ENCODE assay signal across 7 cellular contexts in the genomic region with DNA sequence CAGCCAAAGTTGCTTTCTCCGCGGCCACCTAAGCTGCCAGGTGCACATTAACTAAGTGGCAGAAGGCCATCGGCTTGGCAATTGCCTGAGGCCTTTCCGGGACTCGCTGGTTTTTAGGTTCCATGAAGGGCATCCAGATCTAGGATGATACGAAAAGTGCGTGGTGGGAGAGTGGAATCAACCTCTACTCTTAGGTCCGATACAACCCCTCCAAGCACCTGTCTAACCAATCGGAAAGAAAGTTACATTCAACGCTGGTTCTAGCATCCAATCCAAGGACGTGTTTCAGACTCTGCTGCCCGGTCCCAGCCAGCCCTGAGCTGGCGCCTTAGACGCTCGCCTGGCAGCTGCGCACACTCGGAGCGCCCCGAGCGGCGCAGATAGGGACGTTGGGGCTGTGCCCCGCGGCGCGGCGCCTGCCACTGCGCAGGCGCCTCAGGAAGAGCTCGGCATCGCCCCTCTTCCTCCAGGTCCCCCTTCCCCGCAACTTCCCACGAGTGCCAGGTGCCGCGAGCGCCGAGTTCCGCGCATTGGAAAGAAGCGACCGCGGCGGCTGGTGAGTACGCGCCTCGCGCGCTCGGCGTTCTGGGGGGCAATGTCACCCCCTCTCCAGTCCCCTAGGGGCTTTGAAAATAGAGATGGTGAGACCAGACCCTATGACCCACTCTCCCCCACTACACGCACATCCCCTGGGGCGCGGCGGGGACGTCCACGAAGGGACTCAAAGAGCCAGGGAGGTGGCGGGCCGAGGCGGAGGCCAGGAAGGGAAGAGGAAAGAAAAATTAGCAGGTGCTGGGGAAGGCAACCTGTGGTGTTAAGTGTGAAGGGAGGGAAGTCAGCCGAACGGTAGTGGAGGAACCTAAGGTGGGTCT. TPM values are rescaled to one million over a fixed set of nuclear protein-coding genes. Genes with fewer than 3 reads are reported as not detected.
A peak's percentile ranks its signal among the peaks of the same experiment; 100 is the strongest.
DNase-seq lines count a peak whose midpoint lies in the region; ATAC-seq and TF ChIP-seq lines count a peak whose summit lies in the region.

A gene with protein sequence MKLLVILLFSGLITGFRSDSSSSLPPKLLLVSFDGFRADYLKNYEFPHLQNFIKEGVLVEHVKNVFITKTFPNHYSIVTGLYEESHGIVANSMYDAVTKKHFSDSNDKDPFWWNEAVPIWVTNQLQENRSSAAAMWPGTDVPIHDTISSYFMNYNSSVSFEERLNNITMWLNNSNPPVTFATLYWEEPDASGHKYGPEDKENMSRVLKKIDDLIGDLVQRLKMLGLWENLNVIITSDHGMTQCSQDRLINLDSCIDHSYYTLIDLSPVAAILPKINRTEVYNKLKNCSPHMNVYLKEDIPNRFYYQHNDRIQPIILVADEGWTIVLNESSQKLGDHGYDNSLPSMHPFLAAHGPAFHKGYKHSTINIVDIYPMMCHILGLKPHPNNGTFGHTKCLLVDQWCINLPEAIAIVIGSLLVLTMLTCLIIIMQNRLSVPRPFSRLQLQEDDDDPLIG (plus strand): TSS at position 356 of the 872 bp plus-strand sequence. CDS start 9,595 bp downstream, outside the sequence.

- peaks cover 11% of the 10 kb centered on the region; the same call in 1 of the 2 replicates for H3K4me1 Mint-ChIP-seq in WTC11

- WGBS in spleen, 5 donors = 0 to 2% (median 0%) methylated on average over 37 to 61 of the region's 61 CpGs

- H3K9me3 Mint-ChIP-seq in WTC11 = no peaks in the 10 kb centered on the region

- H3K4me3 Mint-ChIP-seq in WTC11 = peak within 1 kb of the TSS; percentile 88

- peak within 1 kb of the TSS; percentile 52 to 84 (median 71) for H3K4me3 ChIP-seq in spleen

- POLR2A ChIA-PET in WTC11 (lab: Charles Lee) = interaction anchor here (0.5 to 1.0 kb wide), 5 partner anchors 8 to 526 kb away, joined by 3 to 5 read pairs (median 4); partner anchors contain the start of gene ENPP5

- H3K27ac ChIP-seq in caudate nucleus (ENCODE audit: low read depth, low read length) (peak within 1 kb of the TSS; percentile 72), spleen (peak within 1 kb of the TSS; percentile 80 to 91 (median 86))

- peak in 1 of 3 donors; percentile 22 for TF ChIP-seq POLR2A in spleen (IDR thresholded peaks at IDR 0.05)

- H3K36me3 ChIP-seq in spleen = no peaks in the 10 kb centered on the region

- peaks cover 35% of the 10 kb centered on the region for H3K27me3 Mint-ChIP-seq in WTC11 (ENCODE audit: low read depth)

- H3K27ac Mint-ChIP-seq in WTC11 = 0 out of 2 replicates have a peak within 1 kb of the TSS, but pooled peaks have one; percentile 38

- ATAC-seq in GM18508 (IDR thresholded peaks at IDR 0.05; ENCODE audit: insufficient read depth, unreplicated experiment) = peak; percentile 90
- ATAC-seq in HG03025 (IDR thresholded peaks at IDR 0.05; ENCODE audit: low FRiP score, unreplicated experiment) = peak; percentile 96
- ATAC-seq in WTC11 = peak; percentile 100

- CTCF ChIA-PET in WTC11 (lab: Charles Lee) = interaction anchor here (0.6 to 1.8 kb wide), 8 partner anchors 10 to 199 kb away, joined by 3 to 7 read pairs (median 4); no protein-coding TSS in a partner anchor

- H3K4me1 ChIP-seq in spleen = peaks cover 20 to 64% (median 48%) of the 10 kb centered on the region in 6 donors

- TF ChIP-seq CTCF in WTC11 (IDR thresholded peaks at IDR 0.05) = no peak
- peak in 5 of 11 experiments; percentile 14 to 48 (median 35) for TF ChIP-seq CTCF in spleen (IDR thresholded peaks at IDR 0.05 in 8 of 11, conservative IDR thresholded peaks at IDR 0.05 in 3 of 11)

- H3K9me3 ChIP-seq in spleen = no peaks in the 10 kb centered on the region

- DNase-seq in NCI-H2107 treated with DMSO at 0.1 percent for 48 hours (lab: John Stamatoyannopoulos, UW; ENCODE audit: unreplicated experiment) (peak; percentile 94), WTC11 (ENCODE audit: low spot score) (peak; percentile 85), caudate nucleus (lab: John Stamatoyannopoulos, UW) (peak; percentile 46 to 97 (median 89)), iris pigment epithelial cell (ENCODE audit: low read depth) (peak; percentile 70), spleen (peak; percentile 97)

- H3K27me3 ChIP-seq in spleen (replicated peaks in 1 of 7) = no peaks in the 10 kb centered on the region

- intact Hi-C loops in spleen (cut with DNase I; ENCODE audit: low total_unique reads) = no loop called here

- H3K36me3 Mint-ChIP-seq in WTC11 = no peaks in the 10 kb centered on the region

TF ChIP-seq in WTC11, 78 proteins besides CTCF, POLR2A, EP300 and RAD21 (continues in another document):
- TF ChIP-seq, protein P1, sequence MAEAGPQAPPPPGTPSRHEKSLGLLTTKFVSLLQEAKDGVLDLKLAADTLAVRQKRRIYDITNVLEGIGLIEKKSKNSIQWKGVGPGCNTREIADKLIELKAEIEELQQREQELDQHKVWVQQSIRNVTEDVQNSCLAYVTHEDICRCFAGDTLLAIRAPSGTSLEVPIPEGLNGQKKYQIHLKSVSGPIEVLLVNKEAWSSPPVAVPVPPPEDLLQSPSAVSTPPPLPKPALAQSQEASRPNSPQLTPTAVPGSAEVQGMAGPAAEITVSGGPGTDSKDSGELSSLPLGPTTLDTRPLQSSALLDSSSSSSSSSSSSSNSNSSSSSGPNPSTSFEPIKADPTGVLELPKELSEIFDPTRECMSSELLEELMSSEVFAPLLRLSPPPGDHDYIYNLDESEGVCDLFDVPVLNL (CRISPR knock-in tag; IDR thresholded peaks at IDR 0.05; ENCODE audit: borderline replicate concordance, low read depth) = no peak
- TF ChIP-seq SP1 (CRISPR knock-in tag; conservative IDR thresholded peaks at IDR 0.05) = peak; percentile 58
- TF ChIP-seq PRRX2 (CRISPR knock-in tag; IDR thresholded peaks at IDR 0.05) = no peak
- TF ChIP-seq NFYB (CRISPR knock-in tag; conservative IDR thresholded peaks at IDR 0.05; ENCODE audit: low read depth) = peak; percentile 82
- no peak for TF ChIP-seq SOX15 (CRISPR knock-in tag; IDR thresholded peaks at IDR 0.05)
- TF ChIP-seq ETV6 (CRISPR knock-in tag; IDR thresholded peaks at IDR 0.05) = no peak
- TF ChIP-seq, protein P2, sequence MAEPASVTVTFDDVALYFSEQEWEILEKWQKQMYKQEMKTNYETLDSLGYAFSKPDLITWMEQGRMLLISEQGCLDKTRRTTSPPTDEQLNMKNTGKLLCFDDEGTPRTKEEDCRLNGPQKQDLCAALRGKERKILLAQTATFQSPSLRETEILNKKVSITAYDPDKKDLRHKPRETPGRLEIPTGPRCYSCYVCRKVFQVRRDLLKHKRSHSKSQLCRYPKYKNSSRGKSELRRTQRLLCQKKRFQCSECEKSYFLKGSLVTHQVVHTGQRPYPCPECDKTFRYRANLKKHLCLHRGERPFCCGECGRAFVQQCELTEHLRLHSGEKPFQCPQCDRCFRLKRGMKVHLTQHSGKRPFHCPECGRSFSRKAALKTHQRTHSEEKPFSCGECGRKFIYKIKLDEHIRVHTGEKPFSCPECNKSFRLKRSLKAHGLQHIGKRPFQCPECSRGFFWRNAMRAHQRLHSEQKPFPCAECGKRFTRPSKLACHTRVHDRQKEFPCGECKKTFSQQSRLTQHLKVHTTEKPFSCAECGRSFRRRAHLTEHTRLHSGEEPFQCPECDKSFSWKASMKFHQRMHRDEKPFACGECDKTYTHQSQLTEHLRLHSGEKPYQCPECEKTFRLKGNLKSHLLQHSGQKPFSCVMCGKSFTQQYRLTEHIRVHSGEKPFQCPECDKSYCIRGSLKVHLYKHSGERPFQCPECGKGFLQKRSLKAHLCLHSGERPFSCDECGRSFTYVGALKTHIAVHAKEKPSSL (CRISPR knock-in tag; conservative IDR thresholded peaks at IDR 0.05) = no peak
- TF ChIP-seq HMGA2 (CRISPR knock-in tag; IDR thresholded peaks at IDR 0.05) = no peak
- TF ChIP-seq ZNF317 (CRISPR knock-in tag; IDR thresholded peaks at IDR 0.05; ENCODE audit: borderline replicate concordance, low read depth) = no peak
- TF ChIP-seq ZNF219 (CRISPR knock-in tag; IDR thresholded peaks at IDR 0.05; ENCODE audit: borderline replicate concordance) = no peak
- TF ChIP-seq FOXJ3 (CRISPR knock-in tag; IDR thresholded peaks at IDR 0.05; ENCODE audit: borderline replicate concordance) = no peak
- no peak for TF ChIP-seq JAZF1 (CRISPR knock-in tag; IDR thresholded peaks at IDR 0.05)
- TF ChIP-seq ZBTB43 (CRISPR knock-in tag; IDR thresholded peaks at IDR 0.05) = peak; percentile 52; the same call in 1 of the 2 replicates
- TF ChIP-seq ESRRA (CRISPR knock-in tag; IDR thresholded peaks at IDR 0.05; ENCODE audit: borderline replicate concordance) = no peak
- TF ChIP-seq SMAD4 (CRISPR knock-in tag; IDR thresholded peaks at IDR 0.05) = no peak
- TF ChIP-seq, protein P3, sequence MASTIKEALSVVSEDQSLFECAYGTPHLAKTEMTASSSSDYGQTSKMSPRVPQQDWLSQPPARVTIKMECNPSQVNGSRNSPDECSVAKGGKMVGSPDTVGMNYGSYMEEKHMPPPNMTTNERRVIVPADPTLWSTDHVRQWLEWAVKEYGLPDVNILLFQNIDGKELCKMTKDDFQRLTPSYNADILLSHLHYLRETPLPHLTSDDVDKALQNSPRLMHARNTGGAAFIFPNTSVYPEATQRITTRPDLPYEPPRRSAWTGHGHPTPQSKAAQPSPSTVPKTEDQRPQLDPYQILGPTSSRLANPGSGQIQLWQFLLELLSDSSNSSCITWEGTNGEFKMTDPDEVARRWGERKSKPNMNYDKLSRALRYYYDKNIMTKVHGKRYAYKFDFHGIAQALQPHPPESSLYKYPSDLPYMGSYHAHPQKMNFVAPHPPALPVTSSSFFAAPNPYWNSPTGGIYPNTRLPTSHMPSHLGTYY (CRISPR knock-in tag; IDR thresholded peaks at IDR 0.05) = no peak
- TF ChIP-seq PREB (CRISPR knock-in tag; IDR thresholded peaks at IDR 0.05; ENCODE audit: borderline replicate concordance) = no peak

RNA-seq across cellular contexts. Expression of the gene that starts here (rescaled TPM):
- total RNA-seq in WTC11 (2021) (2.8 to 3.9 TPM (median 3.6 TPM) in 3 replicates), spleen (10 to 100 TPM; 16.8 to 29.0 (median 21.1) TPM)
- 1 to 10 TPM; 4.4 to 6.3 (median 5.9) TPM for polyA plus RNA-seq in spleen

Comparison
In these comparisons a context has a peak if more than half of its experiments do, and no peak if none do; other contexts are left out.
1. Peak in every context shown above with its lines: DNase-seq, ATAC-seq, H3K4me3 ChIP-seq and H3K27ac ChIP-seq.